Comparison of ENCODE assay signal across 8 cellular contexts in genomic region chr2:237694423-237695194, GRCh38.
A peak's percentile ranks its signal among the peaks of the same experiment; 100 is the strongest.
DNase-seq lines count a peak whose midpoint lies in the region; ATAC-seq, FAIRE-seq and TF ChIP-seq lines count a peak whose summit lies in the region.

No MANE protein-coding gene starts in this region.

- intact Hi-C loops in K562 (cut with micrococcal nuclease) = no loop called here

- FAIRE-seq in K562 (lab: Jason Lieb, UNC) = peak; percentile 52

- TF ChIP-seq RAD21 in K562 (CRISPR knock-in tag; conservative IDR thresholded peaks at IDR 0.05 in 1 of 2, IDR thresholded peaks at IDR 0.05 in 1 of 2) = no peak

- H3K27ac ChIP-seq in C4-2B = peak overlapping the region; percentile 96
- H3K27ac ChIP-seq in K562 (ENCODE audit: extremely low read depth, low read depth, low read length) = peak overlapping the region; percentile 59
- peak overlapping the region; percentile 97 for H3K27ac ChIP-seq in muscle layer of colon (ENCODE audit: low read depth, low read length)

- peak overlapping the region; percentile 81 for H3K4me2 ChIP-seq in K562 (ENCODE audit: insufficient read depth, low read length)

- peak overlapping the region; percentile 71 for H3K4me3 ChIP-seq in Jurkat, Clone E6-1 (ENCODE audit: low read length)
- peak overlapping the region; percentile 86 for H3K4me3 ChIP-seq in K562
- H3K4me3 ChIP-seq in muscle layer of colon (ENCODE audit: low read depth in 1 of 2, low read length in 2 of 2) = peak overlapping the region in 1 of 2 donors; percentile 77

- POLR2A ChIA-PET in K562 (lab: Yijun Ruan, JAX) = interaction anchor here (0.6 to 2.0 kb wide), 4 partner anchors 8 to 136 kb away, joined by 3 to 11 read pairs (median 4); no protein-coding TSS in a partner anchor

- in situ Hi-C loops in K562 (cut with MboI) = no loop called here

- DNase-seq in Jurkat, Clone E6-1 (ENCODE audit: low read depth, low spot score) = peak; percentile 28
- peak in 1 of 4 experiments; percentile 10 for DNase-seq in K562 (ENCODE audit: extremely low read depth in 1 of 4, low spot score in 3 of 4)
- no peak for DNase-seq in DMS53 treated with DMSO at 0.1 percent for 48 hours (lab: John Stamatoyannopoulos, UW; ENCODE audit: unreplicated experiment)
- no peak for DNase-seq in NCI-H1694 (lab: John Stamatoyannopoulos, UW)
- DNase-seq in germinal center (ENCODE audit: low spot score) = no peak

- no peak for TF ChIP-seq POLR2A in K562 (conservative IDR thresholded peaks at IDR 0.05)

- no peak for TF ChIP-seq CTCF in C4-2B (conservative IDR thresholded peaks at IDR 0.05)
- no peak for TF ChIP-seq CTCF in K562 (IDR thresholded peaks at IDR 0.05 in 2 of 3, conservative IDR thresholded peaks at IDR 0.05 in 1 of 3; ENCODE audit: insufficient read depth in 2 of 3, low read depth in 1 of 3, low read length in 3 of 3)

- CTCF ChIA-PET in K562 (lab: Yijun Ruan, JAX; ENCODE audit: low intra/inter-chr PET ratio) = no interaction called here

- no TSS peak for BruUV-seq in K562 (replicated peaks; lab: Mats Ljungman, UMichigan)

- H2AFZ ChIP-seq in K562 (ENCODE audit: low read depth, low read length) = no peak overlapping the region

- H3K9ac ChIP-seq in K562 (ENCODE audit: insufficient read depth in 1 of 2, low read depth in 2 of 2, low read length in 2 of 2) (peak overlapping the region; percentile 62 to 79; a peak in 3 of 4 replicates), muscle layer of colon (ENCODE audit: low read length) (peak overlapping the region; percentile 81)

- peaks cover 70% of the 10 kb centered on the region for H3K79me2 ChIP-seq in K562 (ENCODE audit: control insufficient read depth, insufficient read depth, low read length)

- H4K20me1 ChIP-seq in K562 (replicated peaks; ENCODE audit: control insufficient read depth, insufficient read depth, low read length) = peaks cover 16% of the 10 kb centered on the region

- 45% methylated on average over 10 of the region's 15 CpGs for WGBS in K562 (ENCODE audit: insufficient coverage, low coverage, missing lambda C conversion rate)

- ATAC-seq in K562 = peak; percentile 3; the same call in 1 of the 3 replicates
- no peak for ATAC-seq in HG03025 (IDR thresholded peaks at IDR 0.05; ENCODE audit: low FRiP score, unreplicated experiment)

- H3K9me3 ChIP-seq in K562 (replicated peaks; ENCODE audit: control insufficient read depth, insufficient read depth, low read depth, low read length) (no peaks in the 10 kb centered on the region), muscle layer of colon (ENCODE audit: low read length) (no peaks in the 10 kb centered on the region)

- H3K36me3 ChIP-seq in K562 (ENCODE audit: control insufficient read depth, insufficient read depth, low read length) (no peaks in the 10 kb centered on the region), muscle layer of colon (ENCODE audit: insufficient read depth, low read length) (no peaks in the 10 kb centered on the region)

- no peaks in the 10 kb centered on the region for H3K9me1 ChIP-seq in K562 (ENCODE audit: control insufficient read depth, insufficient read depth, low read length)

- H3K27me3 ChIP-seq in K562 (ENCODE audit: control insufficient read depth in 2 of 2, insufficient read depth in 2 of 2, low read length in 2 of 2) (no peaks in the 10 kb centered on the region), muscle layer of colon (ENCODE audit: control insufficient read depth in 1 of 2, insufficient read depth in 2 of 2, low read length in 2 of 2) (no peaks in the 10 kb centered on the region)

- H3K4me1 ChIP-seq in K562 (replicated peaks in 1 of 2; ENCODE audit: control insufficient read depth in 2 of 2, insufficient read depth in 2 of 2, low read length in 2 of 2) (peaks cover 26 to 33% of the 10 kb centered on the region in 2 experiments), muscle layer of colon (ENCODE audit: insufficient read depth, low read length) (peaks cover 71% of the 10 kb centered on the region)

- no peak for TF ChIP-seq EP300 in K562 (IDR thresholded peaks at IDR 0.05; ENCODE audit: low read length)

TF ChIP-seq in K562, 482 proteins besides CTCF, POLR2A, EP300 and RAD21:
- TF ChIP-seq ZNF639 (CRISPR knock-in tag; conservative IDR thresholded peaks at IDR 0.05 in 1 of 2, IDR thresholded peaks at IDR 0.05 in 1 of 2) (peak in 1 of 2 experiments; percentile 12; a peak in 1 of 4 replicates), REST (CRISPR knock-in tag; IDR thresholded peaks at IDR 0.05; ENCODE audit: low read depth) (no peak)
